8 cellular contexts compared by ENCODE assay signal in genomic region chr11:95068549-95068948, GRCh38. TPM values are rescaled to one million over a fixed set of nuclear protein-coding genes. Genes with fewer than 3 reads are reported as not detected.
DNase-seq lines count a peak whose midpoint lies in the region; ATAC-seq and FAIRE-seq lines count a peak whose summit lies in the region.

No MANE protein-coding gene starts in this region.

- peak; percentile 98 for FAIRE-seq in GM19239 (lab: Jason Lieb, UNC)

- DNase-seq in C1 segment of cervical spinal cord (lab: John Stamatoyannopoulos, UW) (peak in 12 of 14 donors; percentile 26 to 93 (median 56)), GM19239 (ENCODE audit: insufficient read length, low spot score) (no peak), NCI-H524 treated with DMSO at 0.1 percent for 48 hours (lab: John Stamatoyannopoulos, UW) (peak; percentile 74), ecto neural progenitor cell (ENCODE audit: low spot score) (peak; percentile 61), lung microvascular endothelial cell (ENCODE audit: low read depth in 2 of 2) (peak; percentile 91 to 96)
- peak; percentile 71 for DNase-seq in activated CD4-positive, alpha-beta T cell treated with anti-CD3 and anti-CD28 coated beads for 48 hours
- DNase-seq in stimulated activated CD8-positive, alpha-beta memory T cell treated with anti-CD3 and anti-CD28 coated beads, Interleukin-15, amount 100 ng/mL, for 1 hour (ENCODE audit: low read depth) = peak; percentile 24

- peak; percentile 66 for ATAC-seq in HG03432 (IDR thresholded peaks at IDR 0.05; ENCODE audit: unreplicated experiment)

RNA-seq across cellular contexts. Expression of gene SRSF8, which starts 1.8 kb away (rescaled TPM):
- total RNA-seq in lung microvascular endothelial cell = 17.9 and 20.4 TPM in 2 replicates

RNA-seq across cellular contexts. Expression of gene KDM4F, which starts 19.3 kb away (rescaled TPM):
- total RNA-seq in lung microvascular endothelial cell = not detected in 2 replicates

RNA-seq across cellular contexts. Expression of gene ENDOD1, which starts 21.1 kb away (rescaled TPM):
- total RNA-seq in lung microvascular endothelial cell = 43.2 and 61.1 TPM in 2 replicates

RNA-seq across cellular contexts. Expression of gene KDM4E, which starts 43.5 kb away (rescaled TPM):
- not detected in 2 replicates for total RNA-seq in lung microvascular endothelial cell
